Comparison of ENCODE assay signal across 8 cellular contexts in the genomic region with DNA sequence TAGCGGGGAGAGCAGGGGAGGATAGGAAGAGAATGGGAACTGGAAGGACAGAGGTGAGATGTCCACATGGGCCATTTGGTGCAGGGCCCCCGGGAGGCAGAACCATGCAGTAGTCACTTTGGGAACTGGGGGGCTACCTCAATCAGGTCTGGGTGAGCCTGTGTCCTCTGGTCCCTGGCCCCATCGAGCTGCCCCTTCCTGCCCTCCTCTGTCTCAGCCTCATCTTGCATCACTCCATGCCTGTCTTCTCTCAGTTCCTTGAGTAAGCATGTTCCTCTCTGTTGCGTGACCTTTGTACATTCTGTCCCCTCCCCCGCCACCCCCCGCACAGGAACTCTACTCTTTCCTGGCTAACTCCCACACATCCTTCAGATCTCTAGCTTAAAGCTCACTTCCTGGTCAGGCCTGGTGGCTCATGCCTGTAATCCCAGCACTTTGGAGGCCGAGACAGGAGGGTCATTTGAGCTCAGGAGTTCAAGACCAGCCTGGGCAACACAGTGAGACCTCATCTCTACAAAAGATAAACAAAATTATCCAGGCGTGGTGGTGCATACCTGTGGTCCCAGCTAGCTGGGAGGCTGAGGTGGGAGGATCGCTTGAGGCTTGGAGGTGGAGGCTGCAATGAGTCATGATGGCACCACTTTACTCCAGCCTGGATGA. TPM values are rescaled to one million over a fixed set of nuclear protein-coding genes. Genes with fewer than 3 reads are reported as not detected.
DNase-seq lines count a peak whose midpoint lies in the region; ATAC-seq and TF ChIP-seq lines count a peak whose summit lies in the region.

No MANE protein-coding gene starts in this region.

- H3K9me3 ChIP-seq in HEK293 (ENCODE audit: control insufficient read depth, insufficient read depth, low read depth, low read length), result no peaks in the 10 kb centered on the region

- H3K4me1 ChIP-seq in HEK293 (ENCODE audit: control insufficient read depth, insufficient read depth, low read length) (no peaks in the 10 kb centered on the region), foreskin keratinocyte (no peaks in the 10 kb centered on the region)

- H3K27ac Mint-ChIP-seq in type B pancreatic cell, result no peak overlapping the region

- DNase-seq in SKM-1 treated with dmso at 0.1 percent for 144 hours (lab: John Stamatoyannopoulos, UW; ENCODE audit: unreplicated experiment), result peak; percentile 84
- peak; percentile 66 for DNase-seq in fibroblast of gingiva (ENCODE audit: low read depth)
- peak; percentile 83 for DNase-seq in renal cortical epithelial cell (ENCODE audit: low read depth)
- no peak for DNase-seq in cerebellar nuclear complex (lab: John Stamatoyannopoulos, UW)
- no peak for DNase-seq in type B pancreatic cell (ENCODE audit: extremely low spot score, unreplicated experiment)
- no peak for DNase-seq in foreskin keratinocyte
- no peak for DNase-seq in NK-92 treated with Interleukin-12 subunit alpha and Interleukin-12 subunit beta, amount 100 ng/mL, for 24 hours (lab: John Stamatoyannopoulos, UW)

- H3K4me3 Mint-ChIP-seq in type B pancreatic cell, result no peak overlapping the region

- no peak overlapping the region for H3K27ac ChIP-seq in HEK293 (ENCODE audit: extremely low read depth, low read depth, low read length)
- no peak overlapping the region for H3K27ac ChIP-seq in foreskin keratinocyte

- no peaks in the 10 kb centered on the region for H3K9me3 Mint-ChIP-seq in type B pancreatic cell

- no peaks in the 10 kb centered on the region for H3K36me3 Mint-ChIP-seq in type B pancreatic cell

- H3K4me3 ChIP-seq in HEK293 (ENCODE audit: low read depth, low read length), result no peak overlapping the region

- no peaks in the 10 kb centered on the region for H3K27me3 ChIP-seq in foreskin keratinocyte

- TF ChIP-seq CTCF in HEK293 (tag by site-specific recombination; IDR thresholded peaks at IDR 0.05) (no peak), type B pancreatic cell (conservative IDR thresholded peaks at IDR 0.05) (no peak), foreskin keratinocyte (conservative IDR thresholded peaks at IDR 0.05) (no peak)

- CTCF ChIA-PET in HEK293 (lab: Yijun Ruan, JAX), result interaction anchor here (0.6 to 6.2 kb wide), 13 partner anchors 120 to 941 kb away, joined by 3 to 54 read pairs (median 4); no protein-coding TSS in a partner anchor

- H3K27me3 Mint-ChIP-seq in type B pancreatic cell, result no peaks in the 10 kb centered on the region

- ATAC-seq in foreskin keratinocyte, result no peak

- POLR2A ChIA-PET in HEK293 (lab: Yijun Ruan, JAX), result interaction anchor here (0.7 kb wide), 1 partner anchor 262 kb away, joined by 3 read pairs; no protein-coding TSS in a partner anchor

- H3K36me3 ChIP-seq in HEK293 (ENCODE audit: control insufficient read depth in 2 of 2, insufficient read depth in 1 of 2, low read length in 2 of 2), result no peaks in the 10 kb centered on the region

- peaks cover 36% of the 10 kb centered on the region for H3K4me1 Mint-ChIP-seq in type B pancreatic cell (ENCODE audit: unreplicated experiment)

TF ChIP-seq in HEK293, 187 proteins besides CTCF, POLR2A, EP300 and RAD21:
- TF ChIP-seq EGR2 (tag by site-specific recombination; IDR thresholded peaks at IDR 0.05; ENCODE audit: low read depth) (peak; percentile 41; the same call in 1 of the 2 replicates), ZNF335 (tag by site-specific recombination; conservative IDR thresholded peaks at IDR 0.05) (no peak), ZFHX2 (tag by site-specific recombination; conservative IDR thresholded peaks at IDR 0.05) (peak; percentile 64), ZNF24 (tag by site-specific recombination; IDR thresholded peaks at IDR 0.05) (no peak)

RNA-seq across cellular contexts. Expression of gene FOS, which starts 23.2 kb away (rescaled TPM):
- total RNA-seq in renal cortical epithelial cell (0.87 and 80.4 TPM in 2 replicates), type B pancreatic cell (ENCODE audit: low replicate concordance) (214 and 974 TPM in 2 replicates), foreskin keratinocyte (59.6 and 63.2 TPM in 2 replicates)
- 24.5 and 33.4 TPM in 2 replicates for polyA plus RNA-seq in foreskin keratinocyte

Comparison
In these comparisons a context has a peak if more than half of its experiments do, and no peak if none do; other contexts are left out.
1. DNase-seq: peak in SKM-1 treated with dmso at 0.1 percent for 144 hours (single experiment), fibroblast of gingiva (single experiment) and renal cortical epithelial cell (single experiment); none in cerebellar nuclear complex (0 of 2), type B pancreatic cell (single experiment), foreskin keratinocyte (0 of 2) and NK-92 treated with Interleukin-12 subunit alpha and Interleukin-12 subunit beta, amount 100 ng/mL, for 24 hours (single experiment).